In the genomic region with DNA sequence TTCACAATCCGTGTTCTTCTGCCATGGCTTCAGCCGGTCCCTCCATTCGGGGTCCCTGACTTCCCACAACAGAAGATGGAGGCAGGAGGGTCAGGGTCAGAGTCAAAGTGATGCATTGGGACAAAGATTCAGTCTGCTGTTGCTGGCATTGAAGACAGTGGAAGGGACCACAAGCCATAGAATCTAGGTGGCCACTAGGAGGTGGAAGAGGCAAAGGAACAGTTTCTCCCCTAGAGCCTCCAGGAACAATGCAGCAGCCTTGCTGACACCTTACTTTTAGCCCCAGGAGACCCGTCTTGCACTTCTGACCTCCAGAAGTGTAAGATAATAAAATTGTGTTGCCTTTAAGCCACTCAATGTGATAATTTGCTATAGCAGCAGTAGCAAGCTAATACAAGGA, we compare ENCODE assay signal across 8 cellular contexts. TPM values are rescaled to one million over a fixed set of nuclear protein-coding genes. Genes with fewer than 3 reads are reported as not detected.
DNase-seq lines count a peak whose midpoint lies in the region; ATAC-seq, FAIRE-seq and TF ChIP-seq lines count a peak whose summit lies in the region.

No MANE protein-coding gene starts in this region.

- no peak for ATAC-seq in HG02759 (IDR thresholded peaks at IDR 0.05; ENCODE audit: unreplicated experiment)
- ATAC-seq in GM19395 (IDR thresholded peaks at IDR 0.05; ENCODE audit: unreplicated experiment): no peak

- peak; percentile 54 for TF ChIP-seq CTCF in fibroblast of villous mesenchyme (IDR thresholded peaks at IDR 0.05; ENCODE audit: insufficient read depth, low read depth, low read length)

- DNase-seq in DMS53 treated with DMSO at 0.1 percent for 48 hours (lab: John Stamatoyannopoulos, UW; ENCODE audit: unreplicated experiment) (peak; percentile 16), HuH-7.5 (ENCODE audit: low spot score) (peak; percentile 28), RCC 7860 (ENCODE audit: low spot score) (peak; percentile 23), fibroblast of villous mesenchyme (ENCODE audit: low read depth) (peak; percentile 30), medulla oblongata (ENCODE audit: extremely low spot score) (no peak), hypothalamus (lab: John Stamatoyannopoulos, UW) (no peak)

- no peak for FAIRE-seq in RCC 7860 (lab: Jason Lieb, UNC)

- H3K4me3 ChIP-seq in fibroblast of villous mesenchyme (ENCODE audit: low read depth, low read length): no peak overlapping the region

RNA-seq across cellular contexts. Expression of gene MFSD11, which starts 55.9 kb away (rescaled TPM):
- 31.9 and 44.5 TPM in 2 replicates for total RNA-seq in fibroblast of villous mesenchyme

RNA-seq across cellular contexts. Expression of gene SRSF2, which starts 56.6 kb away (rescaled TPM):
- total RNA-seq in fibroblast of villous mesenchyme: 152 and 165 TPM in 2 replicates

Comparison
In these comparisons a context has a peak if more than half of its experiments do, and no peak if none do; other contexts are left out.
1. DNase-seq: peak in DMS53 treated with DMSO at 0.1 percent for 48 hours (single experiment), HuH-7.5 (single experiment), RCC 7860 (single experiment) and fibroblast of villous mesenchyme (single experiment); none in medulla oblongata (single experiment) and hypothalamus (0 of 51).